Comparison of ENCODE assay signal across 1 cellular context in the genomic region with DNA sequence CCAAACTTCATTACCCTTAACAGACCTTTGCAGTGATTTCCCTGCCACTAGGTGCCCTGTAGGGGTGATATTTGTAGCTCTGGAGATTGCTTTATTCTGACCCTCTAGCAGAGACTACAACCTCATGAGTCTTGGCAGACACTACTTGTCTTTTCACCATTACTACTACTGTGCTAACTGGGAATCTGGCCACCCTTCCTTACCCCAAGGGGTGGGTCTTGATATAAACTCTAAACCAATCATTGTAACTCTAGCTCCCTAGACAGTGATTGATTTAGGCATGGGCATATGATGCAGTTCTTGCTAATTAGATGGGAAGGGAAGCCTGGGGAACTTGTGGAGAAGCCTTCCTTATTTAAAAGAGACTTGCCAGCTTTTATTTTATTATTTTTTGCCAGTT.
TF ChIP-seq lines count a peak whose summit lies in the region.

No MANE protein-coding gene starts in this region.

TF ChIP-seq in HEK293, 187 proteins besides CTCF, POLR2A, EP300 and RAD21 (continued from another document):
- TF ChIP-seq, protein P1, sequence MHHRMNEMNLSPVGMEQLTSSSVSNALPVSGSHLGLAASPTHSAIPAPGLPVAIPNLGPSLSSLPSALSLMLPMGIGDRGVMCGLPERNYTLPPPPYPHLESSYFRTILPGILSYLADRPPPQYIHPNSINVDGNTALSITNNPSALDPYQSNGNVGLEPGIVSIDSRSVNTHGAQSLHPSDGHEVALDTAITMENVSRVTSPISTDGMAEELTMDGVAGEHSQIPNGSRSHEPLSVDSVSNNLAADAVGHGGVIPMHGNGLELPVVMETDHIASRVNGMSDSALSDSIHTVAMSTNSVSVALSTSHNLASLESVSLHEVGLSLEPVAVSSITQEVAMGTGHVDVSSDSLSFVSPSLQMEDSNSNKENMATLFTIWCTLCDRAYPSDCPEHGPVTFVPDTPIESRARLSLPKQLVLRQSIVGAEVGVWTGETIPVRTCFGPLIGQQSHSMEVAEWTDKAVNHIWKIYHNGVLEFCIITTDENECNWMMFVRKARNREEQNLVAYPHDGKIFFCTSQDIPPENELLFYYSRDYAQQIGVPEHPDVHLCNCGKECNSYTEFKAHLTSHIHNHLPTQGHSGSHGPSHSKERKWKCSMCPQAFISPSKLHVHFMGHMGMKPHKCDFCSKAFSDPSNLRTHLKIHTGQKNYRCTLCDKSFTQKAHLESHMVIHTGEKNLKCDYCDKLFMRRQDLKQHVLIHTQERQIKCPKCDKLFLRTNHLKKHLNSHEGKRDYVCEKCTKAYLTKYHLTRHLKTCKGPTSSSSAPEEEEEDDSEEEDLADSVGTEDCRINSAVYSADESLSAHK (tag by site-specific recombination; IDR thresholded peaks at IDR 0.05), result no peak
- TF ChIP-seq ZNF2 (tag by site-specific recombination; IDR thresholded peaks at IDR 0.05), result no peak
- no peak for TF ChIP-seq ZNF629 (tag by site-specific recombination; IDR thresholded peaks at IDR 0.05)
